Comparison of ENCODE assay signal across 8 cellular contexts in genomic region chr15:90531147-90531546, GRCh38. TPM values are rescaled to one million over a fixed set of nuclear protein-coding genes. Genes with fewer than 3 reads are reported as not detected.
A peak's percentile ranks its signal among the peaks of the same experiment; 100 is the strongest.
DNase-seq lines count a peak whose midpoint lies in the region; ATAC-seq and TF ChIP-seq lines count a peak whose summit lies in the region.

No MANE protein-coding gene starts in this region.

- H3K79me2 ChIP-seq in GM23338 (replicated peaks; ENCODE audit: insufficient read depth) = no peaks in the 10 kb centered on the region

- peaks cover 7% of the 10 kb centered on the region for H3K4me1 Mint-ChIP-seq in GM23338

- H3F3A ChIP-seq in GM23338 (replicated peaks; ENCODE audit: low read depth) = peaks cover 3% of the 10 kb centered on the region; the same call in 1 of the 2 replicates

- peaks cover 4% of the 10 kb centered on the region; the same call in 1 of the 2 replicates for H3K9me2 ChIP-seq in GM23338 (ENCODE audit: insufficient read depth)

- 10 to 11% methylated on average over 4 of the region's 4 CpGs for WGBS in gastroesophageal sphincter (ENCODE audit: low coverage in 1 of 2), 2 donors

- H3K4me3 ChIP-seq in GM23338 (peak overlapping the region; percentile 79), SJSA1 (peak overlapping the region; percentile 98), gastroesophageal sphincter (peak overlapping the region; percentile 77 to 88), skin epidermis (peak overlapping the region; percentile 65 to 94 (median 80))

- H3K4me1 ChIP-seq in GM23338 (ENCODE audit: insufficient read depth) (no peaks in the 10 kb centered on the region), SJSA1 (replicated peaks) (peaks cover 5% of the 10 kb centered on the region), gastroesophageal sphincter (peaks cover 0 to 61% (median 20%) of the 10 kb centered on the region in 3 donors)

- ATAC-seq in GM23338 (no peak), gastroesophageal sphincter (no peak), GM19395 (IDR thresholded peaks at IDR 0.05; ENCODE audit: unreplicated experiment) (no peak)

- H3K4me3 Mint-ChIP-seq in GM23338 = peak overlapping the region; percentile 80

- H3K36me3 ChIP-seq in GM23338 (ENCODE audit: insufficient read depth) (no peaks in the 10 kb centered on the region), SJSA1 (peaks cover 3% of the 10 kb centered on the region), gastroesophageal sphincter (no peaks in the 10 kb centered on the region)

- H3K9me3 ChIP-seq in SJSA1 (replicated peaks) (no peaks in the 10 kb centered on the region), gastroesophageal sphincter (no peaks in the 10 kb centered on the region)

- peaks cover 32% of the 10 kb centered on the region for H3K27me3 Mint-ChIP-seq in GM23338 (ENCODE audit: insufficient read depth, low read depth, poor library complexity)

- no peak for TF ChIP-seq EP300 in gastroesophageal sphincter (IDR thresholded peaks at IDR 0.05)

- H3K4me2 ChIP-seq in GM23338 = peak overlapping the region; percentile 95

- DNase-seq in GM23338 (ENCODE audit: low spot score) (no peak), SJSA1 (ENCODE audit: low read depth in 1 of 2, low spot score in 2 of 2) (no peak), hypothalamus (lab: John Stamatoyannopoulos, UW) (no peak), germinal center (ENCODE audit: low spot score) (no peak), NAMALWA (ENCODE audit: low spot score) (no peak)

- no peak overlapping the region for H3K27ac ChIP-seq in GM23338 (ENCODE audit: low read depth)
- H3K27ac ChIP-seq in SJSA1 = no peak overlapping the region
- peak overlapping the region in 3 of 4 donors; percentile 92 to 97 (median 94) for H3K27ac ChIP-seq in gastroesophageal sphincter
- H3K27ac ChIP-seq in skin epidermis = peak overlapping the region in 10 of 21 experiments; percentile 91 to 96 (median 94)

- no peak overlapping the region for H2AFZ ChIP-seq in GM23338

- H3K9me3 Mint-ChIP-seq in GM23338 = 0 out of 3 replicates have a peak, but pooled peaks cover 3% of the 10 kb centered on the region

- H3K36me3 Mint-ChIP-seq in GM23338 (ENCODE audit: low read depth) = no peaks in the 10 kb centered on the region; the same call in 2 of the 3 replicates

- H4K20me1 ChIP-seq in GM23338 (replicated peaks; ENCODE audit: insufficient read depth) = peaks cover 8% of the 10 kb centered on the region; the same call in 1 of the 2 replicates

- TF ChIP-seq POLR2A in gastroesophageal sphincter (IDR thresholded peaks at IDR 0.05) = no peak

- no peak for TF ChIP-seq CTCF in GM23338 (conservative IDR thresholded peaks at IDR 0.05; ENCODE audit: low read depth in 2 of 2)
- no peak for TF ChIP-seq CTCF in gastroesophageal sphincter (IDR thresholded peaks at IDR 0.05)

- H3K27ac Mint-ChIP-seq in GM23338 = no peak overlapping the region

- H3K27me3 ChIP-seq in GM23338 (ENCODE audit: insufficient read depth) (peaks cover 51% of the 10 kb centered on the region), SJSA1 (replicated peaks) (no peaks in the 10 kb centered on the region), gastroesophageal sphincter (no peaks in the 10 kb centered on the region)

TF ChIP-seq in GM23338, 12 proteins besides CTCF, POLR2A, EP300 and RAD21 (continues in another document):
- TF ChIP-seq, protein P1, sequence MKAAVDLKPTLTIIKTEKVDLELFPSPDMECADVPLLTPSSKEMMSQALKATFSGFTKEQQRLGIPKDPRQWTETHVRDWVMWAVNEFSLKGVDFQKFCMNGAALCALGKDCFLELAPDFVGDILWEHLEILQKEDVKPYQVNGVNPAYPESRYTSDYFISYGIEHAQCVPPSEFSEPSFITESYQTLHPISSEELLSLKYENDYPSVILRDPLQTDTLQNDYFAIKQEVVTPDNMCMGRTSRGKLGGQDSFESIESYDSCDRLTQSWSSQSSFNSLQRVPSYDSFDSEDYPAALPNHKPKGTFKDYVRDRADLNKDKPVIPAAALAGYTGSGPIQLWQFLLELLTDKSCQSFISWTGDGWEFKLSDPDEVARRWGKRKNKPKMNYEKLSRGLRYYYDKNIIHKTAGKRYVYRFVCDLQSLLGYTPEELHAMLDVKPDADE (IDR thresholded peaks at IDR 0.05) = no peak
- TF ChIP-seq STAT1 (IDR thresholded peaks at IDR 0.05; ENCODE audit: unreplicated experiment) (no peak), NANOG (IDR thresholded peaks at IDR 0.05; ENCODE audit: borderline replicate concordance) (no peak)
- TF ChIP-seq, protein P2, sequence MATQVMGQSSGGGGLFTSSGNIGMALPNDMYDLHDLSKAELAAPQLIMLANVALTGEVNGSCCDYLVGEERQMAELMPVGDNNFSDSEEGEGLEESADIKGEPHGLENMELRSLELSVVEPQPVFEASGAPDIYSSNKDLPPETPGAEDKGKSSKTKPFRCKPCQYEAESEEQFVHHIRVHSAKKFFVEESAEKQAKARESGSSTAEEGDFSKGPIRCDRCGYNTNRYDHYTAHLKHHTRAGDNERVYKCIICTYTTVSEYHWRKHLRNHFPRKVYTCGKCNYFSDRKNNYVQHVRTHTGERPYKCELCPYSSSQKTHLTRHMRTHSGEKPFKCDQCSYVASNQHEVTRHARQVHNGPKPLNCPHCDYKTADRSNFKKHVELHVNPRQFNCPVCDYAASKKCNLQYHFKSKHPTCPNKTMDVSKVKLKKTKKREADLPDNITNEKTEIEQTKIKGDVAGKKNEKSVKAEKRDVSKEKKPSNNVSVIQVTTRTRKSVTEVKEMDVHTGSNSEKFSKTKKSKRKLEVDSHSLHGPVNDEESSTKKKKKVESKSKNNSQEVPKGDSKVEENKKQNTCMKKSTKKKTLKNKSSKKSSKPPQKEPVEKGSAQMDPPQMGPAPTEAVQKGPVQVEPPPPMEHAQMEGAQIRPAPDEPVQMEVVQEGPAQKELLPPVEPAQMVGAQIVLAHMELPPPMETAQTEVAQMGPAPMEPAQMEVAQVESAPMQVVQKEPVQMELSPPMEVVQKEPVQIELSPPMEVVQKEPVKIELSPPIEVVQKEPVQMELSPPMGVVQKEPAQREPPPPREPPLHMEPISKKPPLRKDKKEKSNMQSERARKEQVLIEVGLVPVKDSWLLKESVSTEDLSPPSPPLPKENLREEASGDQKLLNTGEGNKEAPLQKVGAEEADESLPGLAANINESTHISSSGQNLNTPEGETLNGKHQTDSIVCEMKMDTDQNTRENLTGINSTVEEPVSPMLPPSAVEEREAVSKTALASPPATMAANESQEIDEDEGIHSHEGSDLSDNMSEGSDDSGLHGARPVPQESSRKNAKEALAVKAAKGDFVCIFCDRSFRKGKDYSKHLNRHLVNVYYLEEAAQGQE (IDR thresholded peaks at IDR 0.05; ENCODE audit: unreplicated experiment) = no peak

RNA-seq across cellular contexts. Expression of gene CRTC3, which starts 1.4 kb away (rescaled TPM):
- total RNA-seq in GM23338 (2014; rRNA removed; shearing (Covaris generic)) = 3.8 and 6.5 TPM in 2 replicates
- 1.2 and 2.8 TPM in 2 replicates for polyA plus RNA-seq in GM23338 (2016; fragmentation: Nextera tagmentation; extraction: Ambion mirVana)
- total RNA-seq in SJSA1 (2014; rRNA removed; shearing (Covaris generic)) = 16.5 and 17.8 TPM in 2 replicates
- 10 to 100 TPM; 44.5 to 68.6 (median 65.6) TPM for total RNA-seq in gastroesophageal sphincter

Comparison
In these comparisons a context has a peak if more than half of its experiments do, and no peak if none do; other contexts are left out.
1. H3K27ac ChIP-seq: peak in gastroesophageal sphincter (3 of 4); none in GM23338 (single experiment) and SJSA1 (single experiment).
2. Peak in every context shown above with its lines, with median percentiles within 50 percentile points of each other: H3K4me3 ChIP-seq.